In the genomic region with DNA sequence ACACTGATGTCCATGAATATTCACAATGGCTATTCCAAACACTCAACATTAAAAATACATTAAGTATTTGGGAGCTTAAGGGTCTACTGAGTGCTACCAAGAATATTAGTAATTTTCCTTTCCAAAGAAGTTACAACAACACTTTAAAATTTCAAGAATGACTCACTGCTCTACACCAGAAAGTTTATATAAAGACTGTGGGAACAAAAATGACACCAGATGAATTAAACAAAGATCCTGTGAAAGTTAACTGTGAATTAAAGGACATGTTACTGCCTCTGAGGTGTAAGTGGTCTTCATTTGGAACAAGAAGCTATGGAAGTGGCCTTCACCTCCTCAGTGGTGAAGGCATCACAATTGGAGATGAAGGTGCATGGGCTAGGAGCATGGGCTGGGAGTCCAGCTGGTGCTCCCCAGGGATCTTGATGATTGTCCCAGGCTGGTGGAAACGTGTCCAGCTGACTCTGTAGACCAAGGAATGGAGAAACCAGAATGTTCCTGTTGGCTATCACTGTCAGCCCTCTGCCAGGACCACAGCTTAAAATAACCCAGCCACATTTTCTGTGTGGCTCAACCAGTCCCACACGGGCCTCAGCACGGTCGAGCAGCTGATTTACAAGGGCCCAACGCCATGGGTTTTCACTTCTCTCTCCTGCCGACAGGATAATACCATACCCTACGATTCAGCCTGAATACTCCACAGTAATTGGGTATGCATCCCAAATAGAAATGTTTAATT, we compare ENCODE assay signal across 13 cellular contexts. TPM values are rescaled to one million over a fixed set of nuclear protein-coding genes. Genes with fewer than 3 reads are reported as not detected.
DNase-seq lines count a peak whose midpoint lies in the region; ATAC-seq, FAIRE-seq and TF ChIP-seq lines count a peak whose summit lies in the region.
"Had no signal": no experiment of that assay in that cellular context is flagged by ENCODE, and none has a peak within 500 bp of the region (broad histone marks: within the 10 kb centered on the region; RNA-seq: fewer than 3 reads in every experiment).

No MANE protein-coding gene starts in this region.

- no peak for TF ChIP-seq POLR2A in H54 (IDR thresholded peaks at IDR 0.05; ENCODE audit: low read depth, low read length)

- H3K79me1 ChIP-seq in mesendoderm (ENCODE audit: low read length) = peaks cover 3% of the 10 kb centered on the region

- no peak overlapping the region for H3K4ac ChIP-seq in mesendoderm (ENCODE audit: low read depth, low read length)

- peaks cover 8 to 29% of the 10 kb centered on the region in 2 donors for H3K36me3 Mint-ChIP-seq in activated naive CD4-positive, alpha-beta T cell treated with anti-CD3 and anti-CD28 coated beads, Interleukin-2, amount 50 U/mL, for 72 hours
- peaks cover 55% of the 10 kb centered on the region for H3K36me3 Mint-ChIP-seq in activated CD8-positive, alpha-beta memory T cell treated with anti-CD3 and anti-CD28 coated beads, Interleukin-2, amount 10 ng/mL, durations not matched to agents 7 days and 5 days

- WGBS in mesendoderm (ENCODE audit: extremely low coverage, insufficient coverage, low lambda C conversion rate) = no CpG with 5 or more reads among the region's 7 CpGs

- H3K27me3 ChIP-seq in colonic mucosa (no peaks in the 10 kb centered on the region), mucosa of rectum (ENCODE audit: control insufficient read depth in 2 of 2, insufficient read depth in 2 of 2, low read length in 2 of 2) (no peaks in the 10 kb centered on the region), mesendoderm (ENCODE audit: insufficient read depth, low read length, poor library complexity) (no peaks in the 10 kb centered on the region)
- H3K27me3 ChIP-seq: BLaER1, right lobe of liver had no signal

- H3K4me1 Mint-ChIP-seq in activated CD8-positive, alpha-beta memory T cell treated with anti-CD3 and anti-CD28 coated beads, Interleukin-2, amount 10 ng/mL, durations not matched to agents 7 days and 5 days = peaks cover 19% of the 10 kb centered on the region

- no peak overlapping the region for H4K5ac ChIP-seq in mesendoderm (ENCODE audit: low read length)

- no peak overlapping the region for H3K4me2 ChIP-seq in mesendoderm (ENCODE audit: low read length)
- H3K4me2 ChIP-seq: BLaER1 had no signal

- H3K18ac ChIP-seq in mesendoderm (ENCODE audit: low read length) = no peak overlapping the region

- CTCF ChIA-PET in activated CD8-positive, alpha-beta memory T cell treated with anti-CD3 and anti-CD28 coated beads, Interleukin-2, amount 10 ng/mL, durations not matched to agents 7 days and 5 days (lab: Charles Lee) = interaction anchor here (0.7 kb wide), 1 partner anchor 9 kb away, joined by 3 read pairs; no protein-coding TSS in a partner anchor

- no peak overlapping the region for H2BK15ac ChIP-seq in mesendoderm (replicated peaks; ENCODE audit: low read depth)

- H3K4me1 ChIP-seq in colonic mucosa (no peaks in the 10 kb centered on the region), mucosa of rectum (ENCODE audit: control insufficient read depth in 2 of 2, insufficient read depth in 2 of 2, low read length in 2 of 2) (peaks cover 0 to 3% of the 10 kb centered on the region in 2 donors), mesendoderm (ENCODE audit: control insufficient read depth, low read depth, low read length) (peaks cover 5% of the 10 kb centered on the region)
- H3K4me1 ChIP-seq: BLaER1, HAP-1, right lobe of liver had no signal

- H3K36me3 ChIP-seq in colonic mucosa = peaks cover 12% of the 10 kb centered on the region
- H3K36me3 ChIP-seq in mucosa of rectum (ENCODE audit: control insufficient read depth in 2 of 2, insufficient read depth in 2 of 2, low read length in 2 of 2) = peaks cover 30 to 36% of the 10 kb centered on the region in 2 donors
- peaks cover 5% of the 10 kb centered on the region for H3K36me3 ChIP-seq in mesendoderm (ENCODE audit: control insufficient read depth, insufficient read depth, low read length)

- TF ChIP-seq CTCF in colonic mucosa (IDR thresholded peaks at IDR 0.05) = no peak

- no peak overlapping the region for H3K4me3 Mint-ChIP-seq in activated CD8-positive, alpha-beta memory T cell treated with anti-CD3 and anti-CD28 coated beads, Interleukin-2, amount 10 ng/mL, durations not matched to agents 7 days and 5 days

- no peak for FAIRE-seq in H54 (lab: Jason Lieb, UNC)
- FAIRE-seq: HTR-8/SVneo had no signal

- H3K27ac Mint-ChIP-seq in activated naive CD4-positive, alpha-beta T cell treated with anti-CD3 and anti-CD28 coated beads, Interleukin-2, amount 50 U/mL, for 72 hours = peak overlapping the region; percentile 4 to 43
- H3K27ac Mint-ChIP-seq in activated CD8-positive, alpha-beta memory T cell treated with anti-CD3 and anti-CD28 coated beads, Interleukin-2, amount 10 ng/mL, durations not matched to agents 7 days and 5 days = no peak overlapping the region

- no peak overlapping the region for H2BK120ac ChIP-seq in mesendoderm (ENCODE audit: low read depth, low read length)

- no peak overlapping the region for H3K23ac ChIP-seq in mesendoderm (ENCODE audit: low read length)

- H3K9me3 ChIP-seq in colonic mucosa (no peaks in the 10 kb centered on the region), mucosa of rectum (ENCODE audit: control insufficient read depth in 2 of 2, low read length in 2 of 2) (no peaks in the 10 kb centered on the region)
- H3K9me3 ChIP-seq: BLaER1, HAP-1, right lobe of liver had no signal

- intact Hi-C loops in colonic mucosa (cut with DNase I) = no loop called here

- H3K79me2 ChIP-seq in mesendoderm (ENCODE audit: control insufficient read depth, insufficient read depth, low read length) = no peaks in the 10 kb centered on the region

- H2BK5ac ChIP-seq in mesendoderm (ENCODE audit: low read length) = no peak overlapping the region

- H3K4me3 ChIP-seq in colonic mucosa (no peak overlapping the region), mucosa of rectum (ENCODE audit: low read length in 2 of 2) (no peak overlapping the region), mesendoderm (ENCODE audit: low read length) (no peak overlapping the region)
- H3K4me3 ChIP-seq: BLaER1, HAP-1, right lobe of liver had no signal

- peak overlapping the region; percentile 65 for H3K27ac ChIP-seq in colonic mucosa
- peak overlapping the region; percentile 16 to 36 for H3K27ac ChIP-seq in mucosa of rectum (ENCODE audit: low read depth in 2 of 2, low read length in 2 of 2)
- H3K27ac ChIP-seq in mesendoderm (ENCODE audit: low read depth, low read length) = no peak overlapping the region
- H3K27ac ChIP-seq: BLaER1 had no signal

- DNase-seq in activated naive CD4-positive, alpha-beta T cell treated with anti-CD3 and anti-CD28 coated beads, Interleukin-2, amount 50 U/mL, for 72 hours (ENCODE audit: low spot score in 2 of 2) = no peak
- DNase-seq in activated naive CD4-positive, alpha-beta T cell (lab: John Stamatoyannopoulos, UW) = no peak
- DNase-seq in colonic mucosa = peak; percentile 23
- peak; percentile 49 for DNase-seq in ureter (ENCODE audit: low spot score)
- no peak for DNase-seq in H54 (ENCODE audit: insufficient read length, low spot score)
- no peak for DNase-seq in activated CD8-positive, alpha-beta memory T cell treated with anti-CD3 and anti-CD28 coated beads, Interleukin-2, amount 10 ng/mL, durations not matched to agents 7 days and 5 days
- no peak for DNase-seq in mesendoderm
- DNase-seq: NCI-H69, right lobe of liver had no signal

- no peak overlapping the region for H4K8ac ChIP-seq in mesendoderm (ENCODE audit: low read depth, low read length)

- no peak for ATAC-seq in activated naive CD4-positive, alpha-beta T cell treated with anti-CD3 and anti-CD28 coated beads, Interleukin-2, amount 50 U/mL, for 72 hours
- ATAC-seq in activated CD8-positive, alpha-beta memory T cell treated with anti-CD3 and anti-CD28 coated beads, Interleukin-2, amount 10 ng/mL, durations not matched to agents 7 days and 5 days = no peak

- H3K27me3 Mint-ChIP-seq in activated CD8-positive, alpha-beta memory T cell treated with anti-CD3 and anti-CD28 coated beads, Interleukin-2, amount 10 ng/mL, durations not matched to agents 7 days and 5 days = no peaks in the 10 kb centered on the region

- H3K56ac ChIP-seq in mesendoderm (ENCODE audit: low read length) = no peak overlapping the region

- H2AK5ac ChIP-seq in mesendoderm (ENCODE audit: low read length) = no peak overlapping the region

- H3K9me3 Mint-ChIP-seq in activated naive CD4-positive, alpha-beta T cell treated with anti-CD3 and anti-CD28 coated beads, Interleukin-2, amount 50 U/mL, for 72 hours = no peaks in the 10 kb centered on the region
- no peaks in the 10 kb centered on the region for H3K9me3 Mint-ChIP-seq in activated CD8-positive, alpha-beta memory T cell treated with anti-CD3 and anti-CD28 coated beads, Interleukin-2, amount 10 ng/mL, durations not matched to agents 7 days and 5 days (ENCODE audit: low read depth)

- H3K9ac ChIP-seq in colonic mucosa (ENCODE audit: low read depth in 2 of 2, low read length in 2 of 2) = no peak overlapping the region
- H3K9ac ChIP-seq in mucosa of rectum (ENCODE audit: low read depth in 1 of 2, low read length in 2 of 2) = no peak overlapping the region
- no peak overlapping the region for H3K9ac ChIP-seq in mesendoderm (ENCODE audit: low read length)
- H3K9ac ChIP-seq: BLaER1 had no signal

RNA-seq across cellular contexts. Expression of a gene that starts 28.8 kb away (rescaled TPM):
- total RNA-seq in activated naive CD4-positive, alpha-beta T cell treated with anti-CD3 and anti-CD28 coated beads, Interleukin-2, amount 50 U/mL, for 72 hours = 10 to 100 TPM; 10.9 to 21.6 TPM
- 10 to 100 TPM; 20.9 to 24.3 TPM for total RNA-seq in colonic mucosa
- total RNA-seq in ureter = 26.9 TPM
- total RNA-seq in activated CD8-positive, alpha-beta memory T cell treated with anti-CD3 and anti-CD28 coated beads, Interleukin-2, amount 10 ng/mL, durations not matched to agents 7 days and 5 days = 10 to 100 TPM; 24.9 to 29.7 TPM
- 22.2 TPM for polyA plus RNA-seq in mesendoderm (2013, experiment 1 of 2)
- 21.6 TPM for polyA plus RNA-seq in mesendoderm (2013, experiment 2 of 2)

RNA-seq across cellular contexts. Expression of a gene that starts 28.9 kb away (rescaled TPM):
- 10 to 100 TPM; 11.4 to 15.7 TPM for total RNA-seq in activated naive CD4-positive, alpha-beta T cell treated with anti-CD3 and anti-CD28 coated beads, Interleukin-2, amount 50 U/mL, for 72 hours
- total RNA-seq in colonic mucosa = 1 to 10 TPM; 5.7 to 10.0 TPM
- 15.0 TPM for total RNA-seq in ureter
- total RNA-seq in activated CD8-positive, alpha-beta memory T cell treated with anti-CD3 and anti-CD28 coated beads, Interleukin-2, amount 10 ng/mL, durations not matched to agents 7 days and 5 days = 10 to 100 TPM; 13.5 to 18.7 TPM
- 13.5 TPM for polyA plus RNA-seq in mesendoderm (2013, experiment 1 of 2)
- polyA plus RNA-seq in mesendoderm (2013, experiment 2 of 2) = 13.5 TPM

RNA-seq across cellular contexts. Expression of a gene that starts 38.6 kb away (rescaled TPM):
- total RNA-seq in activated naive CD4-positive, alpha-beta T cell treated with anti-CD3 and anti-CD28 coated beads, Interleukin-2, amount 50 U/mL, for 72 hours = 10 to 100 TPM; 17.4 to 39.3 TPM
- total RNA-seq in colonic mucosa = 10 to 100 TPM; 22.3 to 24.7 TPM
- total RNA-seq in ureter = 13.7 TPM
- total RNA-seq in activated CD8-positive, alpha-beta memory T cell treated with anti-CD3 and anti-CD28 coated beads, Interleukin-2, amount 10 ng/mL, durations not matched to agents 7 days and 5 days = 10 to 100 TPM; 35.0 to 39.8 TPM
- polyA plus RNA-seq in mesendoderm (2013, experiment 1 of 2) = 5.9 TPM
- polyA plus RNA-seq in mesendoderm (2013, experiment 2 of 2) = 6.2 TPM

Comparison
In these comparisons a context has a peak if more than half of its experiments do, and no peak if none do; other contexts are left out.
1. DNase-seq: peak in colonic mucosa (single experiment) and ureter (single experiment); none in activated naive CD4-positive, alpha-beta T cell treated with anti-CD3 and anti-CD28 coated beads, Interleukin-2, amount 50 U/mL, for 72 hours (0 of 2), activated naive CD4-positive, alpha-beta T cell (0 of 4), H54 (single experiment), activated CD8-positive, alpha-beta memory T cell treated with anti-CD3 and anti-CD28 coated beads, Interleukin-2, amount 10 ng/mL, durations not matched to agents 7 days and 5 days (single experiment) and mesendoderm (single experiment).